Comparison of ENCODE assay signal across 11 cellular contexts in genomic region chr1:248404024-248404423, GRCh38. TPM values are rescaled to one million over a fixed set of nuclear protein-coding genes. Genes with fewer than 3 reads are reported as not detected.
DNase-seq lines count a peak whose midpoint lies in the region; ATAC-seq, FAIRE-seq and TF ChIP-seq lines count a peak whose summit lies in the region.
"Had no signal": no experiment of that assay in that cellular context is flagged by ENCODE, and none has a peak within 500 bp of the region (broad histone marks: within the 10 kb centered on the region; RNA-seq: fewer than 3 reads in every experiment).

No MANE protein-coding gene starts in this region.

- H3K9me3 ChIP-seq in HepG2 (ENCODE audit: low read length) (peaks cover 23% of the 10 kb centered on the region), right lobe of liver (no peaks in the 10 kb centered on the region)
- H3K9me3 ChIP-seq: adrenal gland had no signal

- in situ Hi-C loops in HepG2 (cut with HindIII; ENCODE audit: extremely low pct_ligation_motif_present, low pct_unique_long_range_greater_than_20kb) = no loop called here
- in situ Hi-C loops in astrocyte of the cerebellum (cut with HindIII; ENCODE audit: low sequenced_read_pairs) = no loop called here

- POLR2A ChIA-PET in HepG2 (lab: Yijun Ruan, JAX) = no interaction called here

- CTCF ChIA-PET in HepG2 (lab: Yijun Ruan, JAX; ENCODE audit: low intra/inter-chr PET ratio, low total read pairs) (interaction anchor here (1.1 kb wide), 1 partner anchor 403 kb away, joined by 3 read pairs; no protein-coding TSS in a partner anchor), Calu3 (lab: Charles Lee) (no interaction called here)

- intact Hi-C loops in HepG2 (cut with micrococcal nuclease; ENCODE audit: unreplicated experiment) = no loop called here
- intact Hi-C loops in right lobe of liver (cut with DNase I) = no loop called here
- intact Hi-C loops in Calu3 (cut with micrococcal nuclease; ENCODE audit: unreplicated experiment) = no loop called here

- H3K27ac Mint-ChIP-seq in Calu3 (ENCODE audit: unreplicated experiment) = no peak overlapping the region
- H3K27ac Mint-ChIP-seq: CD8-positive, alpha-beta T cell; mesothelial cell of epicardium had no signal

- H3K27ac ChIP-seq in HepG2 (ENCODE audit: extremely low read length, insufficient read depth, low read length) (no peak overlapping the region), right lobe of liver (no peak overlapping the region)
- H3K27ac ChIP-seq: adrenal gland had no signal

- H4K20me1 ChIP-seq in HepG2 (ENCODE audit: insufficient read depth, low read length) = no peaks in the 10 kb centered on the region

- no peaks in the 10 kb centered on the region for H3K79me2 ChIP-seq in HepG2 (ENCODE audit: insufficient read depth, low read length)

- TF ChIP-seq RAD21 in HepG2 (CRISPR knock-in tag; IDR thresholded peaks at IDR 0.05) = no peak

- H3K27me3 ChIP-seq in HepG2 (ENCODE audit: control insufficient read depth in 1 of 2, insufficient read depth in 2 of 2, low read length in 2 of 2) = no peaks in the 10 kb centered on the region
- no peaks in the 10 kb centered on the region for H3K27me3 ChIP-seq in right lobe of liver
- H3K27me3 ChIP-seq: adrenal gland had no signal

- 66% methylated on average over 6 of the region's 6 CpGs for WGBS in HepG2 (ENCODE audit: low lambda C conversion rate)
- WGBS in right lobe of liver (ENCODE audit: insufficient coverage, low coverage, low lambda C conversion rate, missing lambda C conversion rate) = 71% methylated on average over 6 of the region's 6 CpGs

- TF ChIP-seq POLR2A in HepG2 (IDR thresholded peaks at IDR 0.05; ENCODE audit: insufficient read depth in 1 of 2, low read depth in 2 of 2, low read length in 2 of 2) (no peak), right lobe of liver (IDR thresholded peaks at IDR 0.05) (no peak)

- peak; percentile 72 for FAIRE-seq in HepG2 (lab: Jason Lieb, UNC)
- FAIRE-seq in urothelium cell line (lab: Jason Lieb, UNC) = peak; percentile 100

- H3K4me3 Mint-ChIP-seq in Calu3 (ENCODE audit: low read depth, unreplicated experiment) = no peak overlapping the region
- H3K4me3 Mint-ChIP-seq: CD8-positive, alpha-beta T cell; mesothelial cell of epicardium had no signal

- no peaks in the 10 kb centered on the region for H3K36me3 Mint-ChIP-seq in Calu3 (ENCODE audit: insufficient read depth, unreplicated experiment)
- H3K36me3 Mint-ChIP-seq: CD8-positive, alpha-beta T cell had no signal

- no peaks in the 10 kb centered on the region for H3K4me1 Mint-ChIP-seq in Calu3 (ENCODE audit: low read depth, unreplicated experiment)
- H3K4me1 Mint-ChIP-seq: mesothelial cell of epicardium had no signal

- H3K9ac ChIP-seq in HepG2 (ENCODE audit: insufficient read depth, low read depth, low read length) = no peak overlapping the region

- TF ChIP-seq CTCF in HepG2 (CRISPR knock-in tag; IDR thresholded peaks at IDR 0.05) (no peak), right lobe of liver (IDR thresholded peaks at IDR 0.05) (no peak), astrocyte of the cerebellum (IDR thresholded peaks at IDR 0.05; ENCODE audit: low read depth, low read length, missing control alignments) (no peak), Calu3 (IDR thresholded peaks at IDR 0.05; ENCODE audit: unreplicated experiment) (no peak)

- H3K4me3 ChIP-seq in HepG2 (replicated peaks in 1 of 3; ENCODE audit: insufficient read depth in 1 of 3, low read depth in 2 of 3, low read length in 3 of 3) = no peak overlapping the region
- H3K4me3 ChIP-seq in right lobe of liver = no peak overlapping the region
- no peak overlapping the region for H3K4me3 ChIP-seq in astrocyte of the cerebellum (ENCODE audit: low read depth, low read length)
- H3K4me3 ChIP-seq: adrenal gland had no signal

- H3K36me3 ChIP-seq in HepG2 (replicated peaks in 1 of 2; ENCODE audit: control insufficient read depth in 1 of 2, insufficient read depth in 2 of 2, low read length in 2 of 2) (no peaks in the 10 kb centered on the region), right lobe of liver (no peaks in the 10 kb centered on the region)
- H3K36me3 ChIP-seq: adrenal gland had no signal

- BruUV-seq in HepG2 (replicated peaks; lab: Mats Ljungman, UMichigan) (no TSS peak), Calu3 (replicated peaks; lab: Mats Ljungman, UMichigan) (no TSS peak)

- H3K27me3 Mint-ChIP-seq in Calu3 (ENCODE audit: unreplicated experiment) = no peaks in the 10 kb centered on the region

- DNase-seq in HepG2 (ENCODE audit: low spot score) (no peak), right lobe of liver (no peak), Kasumi-1 (lab: John Stamatoyannopoulos, UW) (peak; percentile 7 to 31), astrocyte of the cerebellum (ENCODE audit: low read depth) (peak; percentile 5), urothelium cell line (ENCODE audit: low spot score) (peak; percentile 46), Calu3 (no peak)
- no peak for DNase-seq in activated CD8-positive, alpha-beta memory T cell treated with anti-CD3 and anti-CD28 coated beads for 24 hours
- DNase-seq: adrenal gland; CD8-positive, alpha-beta T cell had no signal

- TF ChIP-seq EP300 in HepG2 (IDR thresholded peaks at IDR 0.05; ENCODE audit: low read depth in 2 of 2, low read length in 2 of 2) (no peak), HepG2 (CRISPR knock-in tag; IDR thresholded peaks at IDR 0.05; ENCODE audit: borderline replicate concordance) (no peak)

- H3K9me3 Mint-ChIP-seq in Calu3 (ENCODE audit: low read depth, unreplicated experiment) = peaks cover 14% of the 10 kb centered on the region
- H3K9me3 Mint-ChIP-seq: CD8-positive, alpha-beta T cell had no signal

- no peak overlapping the region for H3K4me2 ChIP-seq in HepG2 (ENCODE audit: low read depth, low read length)

- H2AFZ ChIP-seq in HepG2 (ENCODE audit: low read length) = no peak overlapping the region

- H3K4me1 ChIP-seq in HepG2 (ENCODE audit: insufficient read depth, low read length) = no peaks in the 10 kb centered on the region
- H3K4me1 ChIP-seq in right lobe of liver = no peaks in the 10 kb centered on the region
- H3K4me1 ChIP-seq: adrenal gland had no signal

- ATAC-seq in HepG2 = no peak
- no peak for ATAC-seq in right lobe of liver
- ATAC-seq in GM21786 (IDR thresholded peaks at IDR 0.05; ENCODE audit: unreplicated experiment) = no peak
- ATAC-seq: CD8-positive, alpha-beta T cell had no signal

RNA-seq across cellular contexts. Expression of gene OR2T1, which starts 1.2 kb away (rescaled TPM):
- total RNA-seq in HepG2 (2016; rRNA removed; fragmentation: Illumina TruSeq; extraction: Trizol) = not detected in 2 replicates
- not detected in 2 replicates for total RNA-seq in HepG2 (2016; cell fraction: cytosol; rRNA removed; fragmentation: Illumina TruSeq; extraction: Trizol; ENCODE audit: low read depth)
- total RNA-seq in HepG2 (2016; cell fraction: insoluble cytoplasmic fraction; rRNA removed; fragmentation: Illumina TruSeq; extraction: Trizol) = not detected in 2 replicates
- not detected in 2 replicates for total RNA-seq in HepG2 (2016; cell fraction: membrane; rRNA removed; fragmentation: Illumina TruSeq; extraction: Trizol)
- total RNA-seq in HepG2 (2016; cell fraction: nucleus; rRNA removed; fragmentation: Illumina TruSeq; extraction: Trizol) = not detected in 2 replicates
- not detected in 2 replicates for polyA plus RNA-seq in HepG2 (2011; rRNA removed)
- polyA plus RNA-seq in HepG2 (2011; cell fraction: cytosol; rRNA removed) = not detected in 2 replicates
- not detected in 2 replicates for polyA plus RNA-seq in HepG2 (2011; cell fraction: nucleus; rRNA removed)
- polyA plus RNA-seq in HepG2 (2012) = not detected in 2 replicates
- not detected in 2 replicates for polyA plus RNA-seq in HepG2 (2016; cell fraction: cytosol; fragmentation: Illumina TruSeq; extraction: Trizol; ENCODE audit: low read depth)
- not detected in 2 replicates for polyA plus RNA-seq in HepG2 (2016; cell fraction: insoluble cytoplasmic fraction; fragmentation: Illumina TruSeq; extraction: Trizol; ENCODE audit: low read depth)
- polyA plus RNA-seq in HepG2 (2016; cell fraction: membrane; fragmentation: Illumina TruSeq; extraction: Trizol; ENCODE audit: low read depth) = not detected in 2 replicates
- polyA plus RNA-seq in HepG2 (2016; cell fraction: nucleus; fragmentation: Illumina TruSeq; extraction: Trizol; ENCODE audit: insufficient read depth, low read depth) = not detected in 2 replicates
- not detected in 2 replicates for polyA minus RNA-seq in HepG2 (2011; rRNA and poly(A)+ RNA removed; ENCODE audit: low replicate concordance)
- not detected in 2 replicates for polyA minus RNA-seq in HepG2 (2011; cell fraction: cytosol; rRNA and poly(A)+ RNA removed)
- not detected in 2 replicates for polyA minus RNA-seq in HepG2 (2011; cell fraction: nucleus; rRNA and poly(A)+ RNA removed)
- total RNA-seq in right lobe of liver = not detected
- not detected in 2 replicates for total RNA-seq in Calu3 (2022)
- total RNA-seq: adrenal gland; CD8-positive, alpha-beta T cell; mesothelial cell of epicardium had no signal
- polyA plus RNA-seq: adrenal gland had no signal

RNA-seq across cellular contexts. Expression of gene OR2T6, which starts 28.5 kb away (rescaled TPM):
- total RNA-seq in HepG2 (2016; rRNA removed; fragmentation: Illumina TruSeq; extraction: Trizol) (not detected in 2 replicates), right lobe of liver (not detected), Calu3 (2022) (not detected in 2 replicates)
- total RNA-seq in HepG2 (2016; cell fraction: cytosol; rRNA removed; fragmentation: Illumina TruSeq; extraction: Trizol; ENCODE audit: low read depth) = not detected in 2 replicates
- not detected in 2 replicates for total RNA-seq in HepG2 (2016; cell fraction: insoluble cytoplasmic fraction; rRNA removed; fragmentation: Illumina TruSeq; extraction: Trizol)
- not detected in 2 replicates for total RNA-seq in HepG2 (2016; cell fraction: membrane; rRNA removed; fragmentation: Illumina TruSeq; extraction: Trizol)
- not detected in 2 replicates for total RNA-seq in HepG2 (2016; cell fraction: nucleus; rRNA removed; fragmentation: Illumina TruSeq; extraction: Trizol)
- polyA plus RNA-seq in HepG2 (2011; rRNA removed) = not detected in 2 replicates
- not detected in 2 replicates for polyA plus RNA-seq in HepG2 (2011; cell fraction: cytosol; rRNA removed)
- polyA plus RNA-seq in HepG2 (2011; cell fraction: nucleus; rRNA removed) = not detected in 2 replicates
- polyA plus RNA-seq in HepG2 (2012) = not detected in 2 replicates
- polyA plus RNA-seq in HepG2 (2016; cell fraction: cytosol; fragmentation: Illumina TruSeq; extraction: Trizol; ENCODE audit: low read depth) = not detected in 2 replicates
- not detected in 2 replicates for polyA plus RNA-seq in HepG2 (2016; cell fraction: insoluble cytoplasmic fraction; fragmentation: Illumina TruSeq; extraction: Trizol; ENCODE audit: low read depth)
- not detected in 2 replicates for polyA plus RNA-seq in HepG2 (2016; cell fraction: membrane; fragmentation: Illumina TruSeq; extraction: Trizol; ENCODE audit: low read depth)
- polyA plus RNA-seq in HepG2 (2016; cell fraction: nucleus; fragmentation: Illumina TruSeq; extraction: Trizol; ENCODE audit: insufficient read depth, low read depth) = not detected in 2 replicates
- polyA minus RNA-seq in HepG2 (2011; rRNA and poly(A)+ RNA removed; ENCODE audit: low replicate concordance) = not detected in 2 replicates
- polyA minus RNA-seq in HepG2 (2011; cell fraction: cytosol; rRNA and poly(A)+ RNA removed) = not detected in 2 replicates
- polyA minus RNA-seq in HepG2 (2011; cell fraction: nucleus; rRNA and poly(A)+ RNA removed) = not detected in 2 replicates
- total RNA-seq: adrenal gland; CD8-positive, alpha-beta T cell; mesothelial cell of epicardium had no signal
- polyA plus RNA-seq: adrenal gland had no signal

RNA-seq across cellular contexts. Expression of gene OR2T2, which starts 41.4 kb away (rescaled TPM):
- total RNA-seq in HepG2 (2016; rRNA removed; fragmentation: Illumina TruSeq; extraction: Trizol) (not detected in 2 replicates), right lobe of liver (not detected), Calu3 (2022) (not detected in 2 replicates)
- not detected in 2 replicates for total RNA-seq in HepG2 (2016; cell fraction: cytosol; rRNA removed; fragmentation: Illumina TruSeq; extraction: Trizol; ENCODE audit: low read depth)
- total RNA-seq in HepG2 (2016; cell fraction: insoluble cytoplasmic fraction; rRNA removed; fragmentation: Illumina TruSeq; extraction: Trizol) = not detected in 2 replicates
- not detected in 2 replicates for total RNA-seq in HepG2 (2016; cell fraction: membrane; rRNA removed; fragmentation: Illumina TruSeq; extraction: Trizol)
- total RNA-seq in HepG2 (2016; cell fraction: nucleus; rRNA removed; fragmentation: Illumina TruSeq; extraction: Trizol) = not detected in 2 replicates
- not detected in 2 replicates for polyA plus RNA-seq in HepG2 (2011; rRNA removed)
- not detected in 2 replicates for polyA plus RNA-seq in HepG2 (2011; cell fraction: cytosol; rRNA removed)
- polyA plus RNA-seq in HepG2 (2011; cell fraction: nucleus; rRNA removed) = not detected in 2 replicates
- polyA plus RNA-seq in HepG2 (2012) = not detected in 2 replicates
- polyA plus RNA-seq in HepG2 (2016; cell fraction: cytosol; fragmentation: Illumina TruSeq; extraction: Trizol; ENCODE audit: low read depth) = not detected in 2 replicates
- polyA plus RNA-seq in HepG2 (2016; cell fraction: insoluble cytoplasmic fraction; fragmentation: Illumina TruSeq; extraction: Trizol; ENCODE audit: low read depth) = not detected in 2 replicates
- not detected in 2 replicates for polyA plus RNA-seq in HepG2 (2016; cell fraction: membrane; fragmentation: Illumina TruSeq; extraction: Trizol; ENCODE audit: low read depth)
- polyA plus RNA-seq in HepG2 (2016; cell fraction: nucleus; fragmentation: Illumina TruSeq; extraction: Trizol; ENCODE audit: insufficient read depth, low read depth) = not detected in 2 replicates
- 0.75 TPM in 1 of 2 replicates, not detected in the other for polyA minus RNA-seq in HepG2 (2011; rRNA and poly(A)+ RNA removed; ENCODE audit: low replicate concordance)
- polyA minus RNA-seq in HepG2 (2011; cell fraction: cytosol; rRNA and poly(A)+ RNA removed) = not detected in 2 replicates
- polyA minus RNA-seq in HepG2 (2011; cell fraction: nucleus; rRNA and poly(A)+ RNA removed) = not detected in 2 replicates
- total RNA-seq: adrenal gland; CD8-positive, alpha-beta T cell; mesothelial cell of epicardium had no signal
- polyA plus RNA-seq: adrenal gland had no signal

RNA-seq across cellular contexts. Expression of gene OR2T4, which starts 42.6 kb away (rescaled TPM):
- total RNA-seq in HepG2 (2016; rRNA removed; fragmentation: Illumina TruSeq; extraction: Trizol) (not detected in 2 replicates), right lobe of liver (not detected), Calu3 (2022) (not detected in 2 replicates)
- not detected in 2 replicates for total RNA-seq in HepG2 (2016; cell fraction: cytosol; rRNA removed; fragmentation: Illumina TruSeq; extraction: Trizol; ENCODE audit: low read depth)
- total RNA-seq in HepG2 (2016; cell fraction: insoluble cytoplasmic fraction; rRNA removed; fragmentation: Illumina TruSeq; extraction: Trizol) = not detected in 2 replicates
- total RNA-seq in HepG2 (2016; cell fraction: membrane; rRNA removed; fragmentation: Illumina TruSeq; extraction: Trizol) = not detected in 2 replicates
- not detected in 2 replicates for total RNA-seq in HepG2 (2016; cell fraction: nucleus; rRNA removed; fragmentation: Illumina TruSeq; extraction: Trizol)
- polyA plus RNA-seq in HepG2 (2011; rRNA removed) = not detected in 2 replicates
- not detected in 2 replicates for polyA plus RNA-seq in HepG2 (2011; cell fraction: cytosol; rRNA removed)
- polyA plus RNA-seq in HepG2 (2011; cell fraction: nucleus; rRNA removed) = not detected in 2 replicates
- not detected in 2 replicates for polyA plus RNA-seq in HepG2 (2012)
- polyA plus RNA-seq in HepG2 (2016; cell fraction: cytosol; fragmentation: Illumina TruSeq; extraction: Trizol; ENCODE audit: low read depth) = not detected in 2 replicates
- not detected in 2 replicates for polyA plus RNA-seq in HepG2 (2016; cell fraction: insoluble cytoplasmic fraction; fragmentation: Illumina TruSeq; extraction: Trizol; ENCODE audit: low read depth)
- polyA plus RNA-seq in HepG2 (2016; cell fraction: membrane; fragmentation: Illumina TruSeq; extraction: Trizol; ENCODE audit: low read depth) = not detected in 2 replicates
- not detected in 2 replicates for polyA plus RNA-seq in HepG2 (2016; cell fraction: nucleus; fragmentation: Illumina TruSeq; extraction: Trizol; ENCODE audit: insufficient read depth, low read depth)
- polyA minus RNA-seq in HepG2 (2011; rRNA and poly(A)+ RNA removed; ENCODE audit: low replicate concordance) = not detected in 2 replicates
- not detected in 2 replicates for polyA minus RNA-seq in HepG2 (2011; cell fraction: cytosol; rRNA and poly(A)+ RNA removed)
- polyA minus RNA-seq in HepG2 (2011; cell fraction: nucleus; rRNA and poly(A)+ RNA removed) = not detected in 2 replicates
- total RNA-seq: adrenal gland; CD8-positive, alpha-beta T cell; mesothelial cell of epicardium had no signal
- polyA plus RNA-seq: adrenal gland had no signal

RNA-seq across cellular contexts. Expression of gene OR14C36, which starts 55.4 kb away (rescaled TPM):
- total RNA-seq in HepG2 (2016; rRNA removed; fragmentation: Illumina TruSeq; extraction: Trizol) (not detected in 2 replicates), right lobe of liver (not detected), Calu3 (2022) (not detected in 2 replicates)
- total RNA-seq in HepG2 (2016; cell fraction: cytosol; rRNA removed; fragmentation: Illumina TruSeq; extraction: Trizol; ENCODE audit: low read depth) = not detected in 2 replicates
- total RNA-seq in HepG2 (2016; cell fraction: insoluble cytoplasmic fraction; rRNA removed; fragmentation: Illumina TruSeq; extraction: Trizol) = not detected in 2 replicates
- not detected in 2 replicates for total RNA-seq in HepG2 (2016; cell fraction: membrane; rRNA removed; fragmentation: Illumina TruSeq; extraction: Trizol)
- not detected in 2 replicates for total RNA-seq in HepG2 (2016; cell fraction: nucleus; rRNA removed; fragmentation: Illumina TruSeq; extraction: Trizol)
- polyA plus RNA-seq in HepG2 (2011; rRNA removed) = not detected in 2 replicates
- not detected in 2 replicates for polyA plus RNA-seq in HepG2 (2011; cell fraction: cytosol; rRNA removed)
- not detected in 2 replicates for polyA plus RNA-seq in HepG2 (2011; cell fraction: nucleus; rRNA removed)
- not detected in 2 replicates for polyA plus RNA-seq in HepG2 (2012)
- not detected in 2 replicates for polyA plus RNA-seq in HepG2 (2016; cell fraction: cytosol; fragmentation: Illumina TruSeq; extraction: Trizol; ENCODE audit: low read depth)
- not detected in 2 replicates for polyA plus RNA-seq in HepG2 (2016; cell fraction: insoluble cytoplasmic fraction; fragmentation: Illumina TruSeq; extraction: Trizol; ENCODE audit: low read depth)
- polyA plus RNA-seq in HepG2 (2016; cell fraction: membrane; fragmentation: Illumina TruSeq; extraction: Trizol; ENCODE audit: low read depth) = not detected in 2 replicates
- polyA plus RNA-seq in HepG2 (2016; cell fraction: nucleus; fragmentation: Illumina TruSeq; extraction: Trizol; ENCODE audit: insufficient read depth, low read depth) = not detected in 2 replicates
- not detected in 2 replicates for polyA minus RNA-seq in HepG2 (2011; rRNA and poly(A)+ RNA removed; ENCODE audit: low replicate concordance)
- polyA minus RNA-seq in HepG2 (2011; cell fraction: cytosol; rRNA and poly(A)+ RNA removed) = not detected in 2 replicates
- not detected in 2 replicates for polyA minus RNA-seq in HepG2 (2011; cell fraction: nucleus; rRNA and poly(A)+ RNA removed)
- total RNA-seq: adrenal gland; CD8-positive, alpha-beta T cell; mesothelial cell of epicardium had no signal
- polyA plus RNA-seq: adrenal gland had no signal

Comparison
In these comparisons a context has a peak if more than half of its experiments do, and no peak if none do; other contexts are left out.
1. DNase-seq: peak in Kasumi-1 (2 of 2), astrocyte of the cerebellum (single experiment) and urothelium cell line (single experiment); none in HepG2 (single experiment), right lobe of liver (0 of 3), Calu3 (single experiment) and activated CD8-positive, alpha-beta memory T cell treated with anti-CD3 and anti-CD28 coated beads for 24 hours (single experiment).